In the genomic region with DNA sequence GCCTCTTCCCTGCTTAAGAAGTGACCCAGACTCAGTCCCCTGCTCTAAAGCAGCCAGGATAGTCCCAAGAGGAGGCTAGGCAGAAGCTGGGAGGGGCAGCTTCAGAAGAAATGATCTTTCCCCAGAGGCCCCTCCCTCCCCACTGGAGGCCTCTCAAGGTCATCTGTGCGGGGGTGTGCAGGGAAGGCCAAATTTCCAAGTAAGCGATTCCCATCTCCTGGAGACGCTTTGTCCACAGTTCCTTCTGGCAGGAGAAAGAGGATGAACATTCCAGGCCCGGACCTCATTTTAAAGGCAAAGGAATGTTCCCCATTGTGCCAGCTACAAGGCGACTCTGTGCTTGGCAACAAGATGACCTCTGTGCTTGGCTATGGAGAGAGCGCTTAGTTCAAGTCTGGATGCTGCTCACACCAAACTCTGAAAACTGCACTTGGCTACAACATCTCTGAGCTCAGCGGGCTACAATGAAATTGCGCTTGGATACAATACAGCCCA, we compare ENCODE assay signal across 13 cellular contexts. TPM values are rescaled to one million over a fixed set of nuclear protein-coding genes. Genes with fewer than 3 reads are reported as not detected.
DNase-seq lines count a peak whose midpoint lies in the region; TF ChIP-seq lines count a peak whose summit lies in the region.
"Had no signal": no experiment of that assay in that cellular context is flagged by ENCODE, and none has a peak within 500 bp of the region (broad histone marks: within the 10 kb centered on the region; RNA-seq: fewer than 3 reads in every experiment).

No MANE protein-coding gene starts in this region.

- intact Hi-C loops in esophagus squamous epithelium (cut with DNase I), result no loop called here

- DNase-seq in NT2/D1 (ENCODE audit: low read depth, low spot score), result no peak
- DNase-seq in esophagus squamous epithelium (lab: John Stamatoyannopoulos, UW), result no peak
- DNase-seq in medulla oblongata (ENCODE audit: extremely low spot score), result peak; percentile 89
- DNase-seq in substantia nigra (lab: John Stamatoyannopoulos, UW), result peak in 38 of 49 donors; percentile 5 to 81 (median 44)
- no peak for DNase-seq in DMS114 treated with DMSO at 0.1 percent for 48 hours (lab: John Stamatoyannopoulos, UW; ENCODE audit: unreplicated experiment)
- DNase-seq in KBM-7, result no peak
- no peak for DNase-seq in activated CD4-positive, alpha-beta T cell treated with anti-CD3 and anti-CD28 coated beads, Interleukin-2, amount 50 U/mL, for 48 hours
- no peak for DNase-seq in CD1c-positive myeloid dendritic cell (ENCODE audit: extremely low spot score)
- DNase-seq: NCI-H446, SJCRH30 had no signal

- no peaks in the 10 kb centered on the region for H3K9me3 ChIP-seq in NT2/D1 (ENCODE audit: insufficient read depth, low read length)
- no peaks in the 10 kb centered on the region for H3K9me3 ChIP-seq in esophagus squamous epithelium
- H3K9me3 ChIP-seq: SJCRH30, thyroid gland had no signal

- in situ Hi-C loops in KBM-7 (cut with MboI; ENCODE audit: low pct_unique_long_range_greater_than_20kb, low sequenced_read_pairs), result no loop called here

- H3K36me3 ChIP-seq in NT2/D1 (ENCODE audit: insufficient read depth, insufficient read length, low read length), result no peaks in the 10 kb centered on the region
- peaks cover 0 to 35% (median 0%) of the 10 kb centered on the region in 3 donors for H3K36me3 ChIP-seq in esophagus squamous epithelium
- H3K36me3 ChIP-seq: SJCRH30, thyroid gland had no signal

- no peak for TF ChIP-seq CTCF in esophagus squamous epithelium (IDR thresholded peaks at IDR 0.05)

- H3K9ac ChIP-seq in NT2/D1 (ENCODE audit: insufficient read length, low read depth), result peak overlapping the region; percentile 8

- no peak for TF ChIP-seq POLR2A in esophagus squamous epithelium (IDR thresholded peaks at IDR 0.05)

- no peak overlapping the region for H3K4me3 ChIP-seq in NT2/D1 (ENCODE audit: insufficient read length, low read depth)
- no peak overlapping the region for H3K4me3 ChIP-seq in esophagus squamous epithelium
- H3K4me3 ChIP-seq: SJCRH30, thyroid gland had no signal

- peaks cover 3% of the 10 kb centered on the region for H3K4me1 ChIP-seq in NT2/D1 (ENCODE audit: insufficient read depth, insufficient read length)
- H3K4me1 ChIP-seq in esophagus squamous epithelium, result peaks cover 0 to 15% (median 0%) of the 10 kb centered on the region in 3 donors
- H3K4me1 ChIP-seq: SJCRH30, thyroid gland had no signal

- peak overlapping the region in 3 of 4 donors; percentile 30 to 61 (median 42) for H3K27ac ChIP-seq in esophagus squamous epithelium
- H3K27ac ChIP-seq in substantia nigra (ENCODE audit: low read depth, low read length, poor library complexity, severe bottlenecking), result no peak overlapping the region
- H3K27ac ChIP-seq: SJCRH30 had no signal

- H3K27me3 ChIP-seq in NT2/D1 (ENCODE audit: insufficient read depth, insufficient read length), result no peaks in the 10 kb centered on the region
- H3K27me3 ChIP-seq in esophagus squamous epithelium, result no peaks in the 10 kb centered on the region
- H3K27me3 ChIP-seq: SJCRH30, thyroid gland had no signal

- WGBS in esophagus squamous epithelium, 2 donors, result 54 to 62% methylated on average over 5 to 6 of the region's 8 CpGs

RNA-seq across cellular contexts. Expression of a gene that starts 23.5 kb away (rescaled TPM):
- total RNA-seq in esophagus squamous epithelium, result 1 to 10 TPM; 3.7 to 7.4 (median 5.2) TPM
- total RNA-seq: M059J, SJCRH30 had no signal

RNA-seq across cellular contexts. Expression of a gene that starts 26.4 kb away (rescaled TPM):
- total RNA-seq in esophagus squamous epithelium, result not detected
- total RNA-seq: activated T-helper 1 cell treated with anti-CD3 and anti-CD28 coated beads, Interleukin-12 subunit alpha, Interleukin-12 subunit beta, Interleukin-2, Interleukin-4 antibody, amounts not matched to agents 30 ng/mL and 10 ng/mL and 1 ng/mL, durations not matched to agents 14 hours and 24 hours and 36 hours; M059J; SJCRH30; thyroid gland had no signal

RNA-seq across cellular contexts. Expression of a gene that starts 50.5 kb away (rescaled TPM):
- total RNA-seq in esophagus squamous epithelium, result 10 to 100 TPM in 2 of 4 donors, 1 to 10 TPM in 2; 8.6 to 14.6 (median 9.8) TPM

Comparison
In these comparisons a context has a peak if more than half of its experiments do, and no peak if none do; other contexts are left out.
1. DNase-seq: peak in medulla oblongata (single experiment) and substantia nigra (38 of 49); none in NT2/D1 (single experiment), esophagus squamous epithelium (single experiment), DMS114 treated with DMSO at 0.1 percent for 48 hours (single experiment), KBM-7 (single experiment), activated CD4-positive, alpha-beta T cell treated with anti-CD3 and anti-CD28 coated beads, Interleukin-2, amount 50 U/mL, for 48 hours (0 of 2) and CD1c-positive myeloid dendritic cell (single experiment).